ENCODE assay signal across 8 cellular contexts in genomic region chr11:23021287-23021863, GRCh38.
DNase-seq lines count a peak whose midpoint lies in the region; ATAC-seq and TF ChIP-seq lines count a peak whose summit lies in the region.

No MANE protein-coding gene starts in this region.

- no peak overlapping the region for H3K4me3 ChIP-seq in epithelial cell of esophagus (ENCODE audit: low read length)
- H3K4me3 ChIP-seq in uterus, result no peak overlapping the region

- DNase-seq in stimulated activated CD4-positive, alpha-beta T cell treated with anti-CD3 and anti-CD28 coated beads, Interleukin-15, amount 100 ng/mL, for 24 hours, result peak; percentile 4
- DNase-seq in stimulated activated CD4-positive, alpha-beta T cell treated with anti-CD3 and anti-CD28 coated beads, Interleukin-4, amount 100 ng/mL, for 4 hours, result no peak
- DNase-seq in NCI-H345 (lab: John Stamatoyannopoulos, UW) (peak; percentile 49), epithelial cell of esophagus (ENCODE audit: low read depth) (peak; percentile 35), non-pigmented ciliary epithelial cell (ENCODE audit: low read depth) (peak; percentile 2), uterus (no peak)
- no peak for DNase-seq in stimulated activated CD4-positive, alpha-beta T cell treated with anti-CD3 and anti-CD28 coated beads, Interleukin-1b, Interleukin-23, amount 100 ng/mL, for 48 hours

- no peak for TF ChIP-seq POLR2A in uterus (IDR thresholded peaks at IDR 0.05)

- peak; percentile 61 for ATAC-seq in HG02610 (IDR thresholded peaks at IDR 0.05; ENCODE audit: unreplicated experiment)

- H3K36me3 ChIP-seq in uterus, result no peaks in the 10 kb centered on the region

- no peaks in the 10 kb centered on the region for H3K9me3 ChIP-seq in uterus

- TF ChIP-seq CTCF in epithelial cell of esophagus (IDR thresholded peaks at IDR 0.05; ENCODE audit: insufficient read depth, low read depth, low read length, missing control alignments), result peak; percentile 69
- peak in 2 of 4 experiments; percentile 9 to 16 for TF ChIP-seq CTCF in uterus (IDR thresholded peaks at IDR 0.05)

- no peaks in the 10 kb centered on the region for H3K27me3 ChIP-seq in uterus

- intact Hi-C loops in uterus (cut with DNase I; ENCODE audit: low total_unique reads), result no loop called here

- H3K27ac ChIP-seq in uterus, result no peak overlapping the region

- H3K4me1 ChIP-seq in uterus, result no peaks in the 10 kb centered on the region

Comparison
In these comparisons a context has a peak if more than half of its experiments do, and no peak if none do; other contexts are left out.
1. DNase-seq: peak in stimulated activated CD4-positive, alpha-beta T cell treated with anti-CD3 and anti-CD28 coated beads, Interleukin-15, amount 100 ng/mL, for 24 hours (single experiment), NCI-H345 (single experiment), epithelial cell of esophagus (single experiment) and non-pigmented ciliary epithelial cell (single experiment); none in stimulated activated CD4-positive, alpha-beta T cell treated with anti-CD3 and anti-CD28 coated beads, Interleukin-4, amount 100 ng/mL, for 4 hours (0 of 2), stimulated activated CD4-positive, alpha-beta T cell treated with anti-CD3 and anti-CD28 coated beads, Interleukin-1b, Interleukin-23, amount 100 ng/mL, for 48 hours (single experiment) and uterus (0 of 2).